ENCODE assay signal across 14 cellular contexts in the genomic region with DNA sequence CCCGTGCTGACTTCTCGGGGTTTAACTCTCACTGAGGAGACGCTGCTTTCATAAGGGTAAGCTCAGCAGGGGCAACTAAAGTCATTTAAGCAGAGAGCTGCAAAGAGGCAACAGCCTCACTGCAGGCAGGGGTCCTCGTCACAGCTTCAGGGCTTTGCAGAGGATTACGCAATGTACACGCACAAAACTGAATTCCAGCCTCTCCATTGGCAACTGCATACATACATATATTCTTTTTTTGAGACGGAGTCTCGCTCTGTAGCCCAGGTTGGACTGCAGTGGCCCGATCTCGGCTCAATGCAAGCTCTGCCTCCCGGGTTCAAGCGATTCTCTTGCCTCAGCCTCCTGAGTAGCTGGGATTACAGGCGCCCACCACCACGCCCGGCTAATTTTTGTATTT. TPM values are rescaled to one million over a fixed set of nuclear protein-coding genes. Genes with fewer than 3 reads are reported as not detected.
DNase-seq lines count a peak whose midpoint lies in the region; ATAC-seq, FAIRE-seq and TF ChIP-seq lines count a peak whose summit lies in the region.
"Had no signal": no experiment of that assay in that cellular context is flagged by ENCODE, and none has a peak within 500 bp of the region (broad histone marks: within the 10 kb centered on the region; RNA-seq: fewer than 3 reads in every experiment).

No MANE protein-coding gene starts in this region.

- no peaks in the 10 kb centered on the region for H3K4me1 ChIP-seq in mesendoderm (ENCODE audit: control insufficient read depth, low read depth, low read length)

- TF ChIP-seq CTCF in WERI-Rb-1 (IDR thresholded peaks at IDR 0.05; ENCODE audit: low read depth, low read length): peak; percentile 26; the same call in 1 of the 2 replicates

- ATAC-seq in GM19467 (IDR thresholded peaks at IDR 0.05; ENCODE audit: unreplicated experiment) (no peak), left lobe of liver (no peak)
- ATAC-seq: mucosa of descending colon had no signal

- H3K79me2 ChIP-seq in mesendoderm (ENCODE audit: control insufficient read depth, insufficient read depth, low read length): peaks cover 29% of the 10 kb centered on the region

- no peak overlapping the region for H3K4ac ChIP-seq in mesendoderm (ENCODE audit: low read depth, low read length)

- H2AK5ac ChIP-seq in mesendoderm (ENCODE audit: low read length): no peak overlapping the region

- no peak overlapping the region for H3K18ac ChIP-seq in mesendoderm (ENCODE audit: low read length)

- H4K8ac ChIP-seq in mesendoderm (ENCODE audit: low read depth, low read length): no peak overlapping the region

- no peak overlapping the region for H2BK15ac ChIP-seq in mesendoderm (replicated peaks; ENCODE audit: low read depth)

- FAIRE-seq in HTR-8/SVneo (lab: Jason Lieb, UNC): no peak

- H3K27ac ChIP-seq in WERI-Rb-1 (no peak overlapping the region), mesendoderm (ENCODE audit: low read depth, low read length) (no peak overlapping the region)
- H3K27ac ChIP-seq: dorsolateral prefrontal cortex, PC-9 had no signal

- H3K23ac ChIP-seq in mesendoderm (ENCODE audit: low read length): no peak overlapping the region

- WGBS in mesendoderm (ENCODE audit: extremely low coverage, insufficient coverage, low lambda C conversion rate): no CpG with 5 or more reads among the region's 15 CpGs

- no peak overlapping the region for H3K9ac ChIP-seq in mesendoderm (ENCODE audit: low read length)

- peaks cover 3% of the 10 kb centered on the region for H3K9me3 ChIP-seq in WERI-Rb-1 (ENCODE audit: severe bottlenecking)
- H3K9me3 ChIP-seq: MG63, mucosa of descending colon had no signal

- no peak overlapping the region for H3K4me2 ChIP-seq in mesendoderm (ENCODE audit: low read length)

- H3K4me3 ChIP-seq in WERI-Rb-1 (ENCODE audit: low read depth, low read length): no peak overlapping the region
- no peak overlapping the region for H3K4me3 ChIP-seq in mesendoderm (ENCODE audit: low read length)
- H3K4me3 ChIP-seq: MG63, mucosa of descending colon had no signal

- no peak overlapping the region for H2BK120ac ChIP-seq in mesendoderm (ENCODE audit: low read depth, low read length)

- H4K5ac ChIP-seq in mesendoderm (ENCODE audit: low read length): no peak overlapping the region

- DNase-seq in NCI-H345 (lab: John Stamatoyannopoulos, UW) (peak; percentile 17), NCI-H345 treated with DMSO at 0.1 percent for 48 hours (lab: John Stamatoyannopoulos, UW; ENCODE audit: unreplicated experiment) (no peak), HTR-8/SVneo (ENCODE audit: insufficient read length, low spot score) (peak; percentile 70), WERI-Rb-1 (no peak), mesendoderm (peak; percentile 55), NCI-H1436 (lab: John Stamatoyannopoulos, UW) (no peak), left lobe of liver (ENCODE audit: low spot score) (no peak)
- DNase-seq: activated gamma-delta T cell, dorsolateral prefrontal cortex, GOT3, MG63, PC-9 had no signal

- no peak overlapping the region for H2BK5ac ChIP-seq in mesendoderm (ENCODE audit: low read length)

- no peaks in the 10 kb centered on the region for H3K27me3 ChIP-seq in WERI-Rb-1 (ENCODE audit: insufficient read depth, low read depth, severe bottlenecking)
- H3K27me3 ChIP-seq in mesendoderm (ENCODE audit: insufficient read depth, low read length, poor library complexity): no peaks in the 10 kb centered on the region
- H3K27me3 ChIP-seq: dorsolateral prefrontal cortex, MG63 had no signal

- H3K36me3 ChIP-seq in WERI-Rb-1 (peaks cover 12% of the 10 kb centered on the region), mesendoderm (ENCODE audit: control insufficient read depth, insufficient read depth, low read length) (no peaks in the 10 kb centered on the region)

- peaks cover 11% of the 10 kb centered on the region for H3K79me1 ChIP-seq in mesendoderm (ENCODE audit: low read length)

- peak overlapping the region; percentile 49 for H3K56ac ChIP-seq in mesendoderm (ENCODE audit: low read length)

RNA-seq across cellular contexts. Expression of a gene that starts 2.4 kb away (rescaled TPM):
- 12.5 TPM for polyA plus RNA-seq in mesendoderm (2013, experiment 1 of 2)
- 11.8 TPM for polyA plus RNA-seq in mesendoderm (2013, experiment 2 of 2)
- 4.5 TPM for total RNA-seq in left lobe of liver

RNA-seq across cellular contexts. Expression of a gene that starts 28.7 kb away (rescaled TPM):
- 14.8 TPM for polyA plus RNA-seq in mesendoderm (2013, experiment 1 of 2)
- 15.4 TPM for polyA plus RNA-seq in mesendoderm (2013, experiment 2 of 2)
- total RNA-seq in left lobe of liver: 1.5 TPM

RNA-seq across cellular contexts. Expression of a gene that starts 33.6 kb away (rescaled TPM):
- polyA plus RNA-seq in mesendoderm (2013, experiment 1 of 2): 15.8 TPM
- polyA plus RNA-seq in mesendoderm (2013, experiment 2 of 2): 14.6 TPM
- total RNA-seq in left lobe of liver: 13.8 TPM

RNA-seq across cellular contexts. Expression of a gene that starts 50.4 kb away (rescaled TPM):
- 2.6 TPM for polyA plus RNA-seq in mesendoderm (2013, experiment 1 of 2)
- 2.2 TPM for polyA plus RNA-seq in mesendoderm (2013, experiment 2 of 2)
- 18.1 TPM for total RNA-seq in left lobe of liver

Comparison
In these comparisons a context has a peak if more than half of its experiments do, and no peak if none do; other contexts are left out.
1. DNase-seq: peak in NCI-H345 (single experiment), HTR-8/SVneo (single experiment) and mesendoderm (single experiment); none in NCI-H345 treated with DMSO at 0.1 percent for 48 hours (single experiment), WERI-Rb-1 (single experiment), NCI-H1436 (single experiment) and left lobe of liver (single experiment).